ENCODE assay signal across 21 cellular contexts in the genomic region with DNA sequence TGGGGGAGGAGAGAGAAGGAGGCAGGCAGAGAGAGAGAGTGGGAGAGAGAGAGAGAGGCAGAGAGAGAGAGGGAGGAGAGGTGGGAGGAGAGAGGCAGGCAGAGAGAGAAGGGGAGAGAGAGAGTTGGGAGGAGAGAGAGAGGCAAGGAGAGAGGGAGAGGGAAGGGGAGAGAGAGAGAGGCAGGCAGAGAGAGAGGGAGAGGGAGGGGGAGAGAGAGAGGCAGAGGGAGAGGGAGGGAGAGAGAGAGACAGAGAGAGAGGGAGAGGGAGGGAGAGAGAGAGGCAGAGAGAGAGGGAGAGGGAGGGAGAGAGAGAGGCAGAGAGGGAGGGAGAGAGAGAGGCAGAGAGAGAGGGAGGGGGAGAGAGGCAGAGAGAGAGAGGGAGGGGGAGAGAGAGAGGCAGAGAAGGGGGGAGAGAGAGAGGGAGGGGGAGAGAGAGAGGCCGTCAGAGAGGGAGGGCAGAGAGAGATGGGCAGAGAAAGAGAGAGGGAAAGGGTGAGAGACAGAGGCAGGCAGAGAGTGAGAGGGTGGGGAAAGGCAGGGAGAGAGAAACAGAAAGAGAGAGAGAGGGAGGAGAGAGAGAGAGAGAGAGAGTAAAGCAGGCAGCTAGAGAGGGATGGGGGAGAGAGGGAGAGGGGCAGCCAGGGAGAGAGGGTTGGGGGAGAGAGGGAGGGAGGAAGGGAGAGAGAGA.
DNase-seq lines count a peak whose midpoint lies in the region; ATAC-seq, FAIRE-seq and TF ChIP-seq lines count a peak whose summit lies in the region.
"Had no signal": no experiment of that assay in that cellular context is flagged by ENCODE, and none has a peak within 500 bp of the region (broad histone marks: within the 10 kb centered on the region; RNA-seq: fewer than 3 reads in every experiment).

No MANE protein-coding gene starts in this region.

- H3K36me3 Mint-ChIP-seq in nephron progenitor cell (ENCODE audit: low read depth): no peaks in the 10 kb centered on the region
- H3K36me3 Mint-ChIP-seq: CD8-positive, alpha-beta memory T cell had no signal

- H3K36me3 ChIP-seq in BLaER1 (no peaks in the 10 kb centered on the region), kidney (ENCODE audit: control insufficient read depth in 1 of 2, insufficient read depth in 2 of 2, low read length in 2 of 2) (no peaks in the 10 kb centered on the region)
- H3K36me3 ChIP-seq: BE2C had no signal

- no peaks in the 10 kb centered on the region for H3K9me3 Mint-ChIP-seq in nephron progenitor cell
- H3K9me3 Mint-ChIP-seq: CD8-positive, alpha-beta memory T cell; HFFc6 had no signal

- H3K4me2 ChIP-seq in BLaER1: peak overlapping the region; percentile 82
- H3K4me2 ChIP-seq: SK-N-SH had no signal

- H3K27me3 ChIP-seq in BLaER1 (no peaks in the 10 kb centered on the region), dorsolateral prefrontal cortex (peaks cover 0 to 44% (median 0%) of the 10 kb centered on the region in 45 donors)
- H3K27me3 ChIP-seq: BE2C had no signal

- intact Hi-C loops in dorsolateral prefrontal cortex (cut with DNase I): no loop called here
- intact Hi-C loops in kidney (cut with DNase I): no loop called here

- H3K4me3 ChIP-seq in BLaER1 (no peak overlapping the region), dorsolateral prefrontal cortex (no peak overlapping the region), kidney (ENCODE audit: low read length in 2 of 2) (no peak overlapping the region)

- H3K4me1 ChIP-seq in BLaER1: peaks cover 75% of the 10 kb centered on the region
- H3K4me1 ChIP-seq in kidney (ENCODE audit: control insufficient read depth in 1 of 2, insufficient read depth in 1 of 2, low read depth in 1 of 2, low read length in 2 of 2): no peaks in the 10 kb centered on the region

- in situ Hi-C loops in GM13977 (cut with MboI; ENCODE audit: low pct_unique_long_range_greater_than_20kb, low sequenced_read_pairs, unreplicated experiment): no loop called here

- FAIRE-seq in kidney (lab: Jason Lieb, UNC): no peak
- FAIRE-seq: GM18507 had no signal

- H3K27me3 Mint-ChIP-seq in nephron progenitor cell (ENCODE audit: low read depth, poor library complexity): peaks cover 59% of the 10 kb centered on the region

- peaks cover 33% of the 10 kb centered on the region for H3K4me1 Mint-ChIP-seq in nephron progenitor cell
- H3K4me1 Mint-ChIP-seq: CD8-positive, alpha-beta memory T cell had no signal

- TF ChIP-seq CTCF in dorsolateral prefrontal cortex (IDR thresholded peaks at IDR 0.05 in 54 of 56, conservative IDR thresholded peaks at IDR 0.05 in 2 of 56; ENCODE audit: low read depth in 1 of 56, partially characterized antibody in 56 of 56) (no peak), nephron progenitor cell (IDR thresholded peaks at IDR 0.05) (no peak), kidney (IDR thresholded peaks at IDR 0.05; ENCODE audit: borderline replicate concordance, extremely low read depth, insufficient read depth) (no peak), GM13977 (IDR thresholded peaks at IDR 0.05; ENCODE audit: extremely low read depth, insufficient read depth, missing control alignments) (no peak)

- no peaks in the 10 kb centered on the region for H3K9me3 ChIP-seq in BLaER1
- no peaks in the 10 kb centered on the region for H3K9me3 ChIP-seq in kidney (ENCODE audit: control insufficient read depth in 1 of 2, low read length in 2 of 2)
- H3K9me3 ChIP-seq: BE2C, SK-N-SH had no signal

- no peak overlapping the region for H3K4me3 Mint-ChIP-seq in nephron progenitor cell
- H3K4me3 Mint-ChIP-seq: CD8-positive, alpha-beta memory T cell; HFFc6 had no signal

- H4K20me1 ChIP-seq in BLaER1: no peaks in the 10 kb centered on the region

- H3K9ac ChIP-seq in BLaER1 (peak overlapping the region; percentile 41; the same call in 1 of the 2 replicates), kidney (ENCODE audit: low read length in 2 of 2) (no peak overlapping the region)
- H3K9ac ChIP-seq: SK-N-SH had no signal

- DNase-seq in SK-N-DZ (ENCODE audit: low spot score): peak; percentile 30
- DNase-seq in dorsolateral prefrontal cortex: no peak
- no peak for DNase-seq in nephron progenitor cell
- DNase-seq in kidney: no peak
- DNase-seq in GM13977 (ENCODE audit: low spot score): no peak
- DNase-seq in activated CD4-positive, CD25-positive, alpha-beta regulatory T cell treated with anti-CD3 and anti-CD28 coated beads, Interleukin-2, amount 50 U/mL, for 72 hours: no peak
- DNase-seq: ACHN; BE2C; CD8-positive, alpha-beta memory T cell; DMS 273 treated with DMSO at 0.1 percent for 48 hours; EL; HFFc6; KBM-7; NCI-H1048; NCI-H345; NCI-H748 treated with DMSO at 0.1 percent for 48 hours; SK-N-SH had no signal

- H3K27ac ChIP-seq in BLaER1 (peak overlapping the region; percentile 72; the same call in 1 of the 2 replicates), dorsolateral prefrontal cortex (peak overlapping the region in 51 of 59 donors; percentile 12 to 97 (median 91)), kidney (ENCODE audit: low read depth in 2 of 2, low read length in 2 of 2) (no peak overlapping the region)

- no peak for ATAC-seq in GM18517 (IDR thresholded peaks at IDR 0.05; ENCODE audit: unreplicated experiment)
- ATAC-seq: Right ventricle myocardium inferior had no signal

- peak overlapping the region; percentile 43 for H3K27ac Mint-ChIP-seq in nephron progenitor cell
- H3K27ac Mint-ChIP-seq: HFFc6 had no signal

Comparison
In these comparisons a context has a peak if more than half of its experiments do, and no peak if none do; other contexts are left out.
1. H3K27ac ChIP-seq: peak in BLaER1 (single experiment) and dorsolateral prefrontal cortex (51 of 59); none in kidney (0 of 2).